Comparison of ENCODE assay signal across 19 cellular contexts in genomic region chr7:142454862-142455261, GRCh38.
DNase-seq lines count a peak whose midpoint lies in the region; ATAC-seq, FAIRE-seq and TF ChIP-seq lines count a peak whose summit lies in the region.
"Had no signal": no experiment of that assay in that cellular context is flagged by ENCODE, and none has a peak within 500 bp of the region (broad histone marks: within the 10 kb centered on the region; RNA-seq: fewer than 3 reads in every experiment).

No MANE protein-coding gene starts in this region.

- H3K36me3 Mint-ChIP-seq in astrocyte (ENCODE audit: low read depth, unreplicated experiment), result no peaks in the 10 kb centered on the region

- FAIRE-seq in astrocyte (lab: Jason Lieb, UNC), result no peak
- FAIRE-seq: frontal cortex had no signal

- no peaks in the 10 kb centered on the region for H3K9me3 Mint-ChIP-seq in astrocyte (ENCODE audit: unreplicated experiment)
- H3K9me3 Mint-ChIP-seq: nephron had no signal

- no peaks in the 10 kb centered on the region for H3K9me3 ChIP-seq in astrocyte (ENCODE audit: insufficient read depth, low read depth, low read length)
- H3K9me3 ChIP-seq: prostate gland, SJSA1 had no signal

- no peak overlapping the region for H3K9ac ChIP-seq in astrocyte (ENCODE audit: low read length)

- ATAC-seq in GM18907 (IDR thresholded peaks at IDR 0.05; ENCODE audit: unreplicated experiment), result no peak
- ATAC-seq: HCT116 had no signal

- no peaks in the 10 kb centered on the region for H3K27me3 ChIP-seq in astrocyte (ENCODE audit: insufficient read depth, low read length)
- H3K27me3 ChIP-seq: SJSA1 had no signal

- peak; percentile 18 for DNase-seq in stimulated activated CD4-positive, alpha-beta T cell treated with anti-CD3 and anti-CD28 coated beads, Interleukin-4, amount 100 ng/mL, for 24 hours
- DNase-seq in stimulated activated CD4-positive, alpha-beta T cell treated with anti-CD3 and anti-CD28 coated beads, Interleukin-12 subunit alpha, Interleukin-12 subunit beta, amount 100 ng/mL, for 4 hours, result no peak
- DNase-seq in RPMI7951 (ENCODE audit: low read depth) (peak; percentile 28), astrocyte (ENCODE audit: low read depth) (no peak), HUDEP-2 (lab: John Stamatoyannopoulos, UW; ENCODE audit: unreplicated experiment in 76 of 76) (no peak), mucosa of gallbladder (ENCODE audit: low spot score) (no peak)
- DNase-seq: erythroblast, mesendoderm, NCI-H1417, NCI-H748 treated with DMSO at 0.1 percent for 48 hours, PC-9, T1000 had no signal

- peak overlapping the region; percentile 7 for H2AFZ ChIP-seq in astrocyte (ENCODE audit: low read depth, low read length)
- H2AFZ ChIP-seq: PC-9 had no signal

- H3K27ac ChIP-seq in astrocyte (ENCODE audit: low read depth, low read length), result no peak overlapping the region
- H3K27ac ChIP-seq: PC-9, prostate gland, SJSA1, skin epidermis had no signal

- H3K4me1 Mint-ChIP-seq in astrocyte (ENCODE audit: low read depth, unreplicated experiment), result peaks cover 18% of the 10 kb centered on the region

- no peak overlapping the region for H3K4me2 ChIP-seq in astrocyte (ENCODE audit: low read length)
- H3K4me2 ChIP-seq: PC-9 had no signal

- H3K4me3 ChIP-seq in astrocyte (ENCODE audit: insufficient read depth, low read depth, low read length), result no peak overlapping the region
- H3K4me3 ChIP-seq: PC-9, prostate gland, SJSA1, skin epidermis had no signal

- H3K4me1 ChIP-seq in astrocyte (ENCODE audit: insufficient read depth, low read length), result peaks cover 6% of the 10 kb centered on the region
- H3K4me1 ChIP-seq: prostate gland had no signal

- no peak overlapping the region for H3K27ac Mint-ChIP-seq in astrocyte (ENCODE audit: unreplicated experiment)
- H3K27ac Mint-ChIP-seq: nephron had no signal

- H4K20me1 ChIP-seq in astrocyte (ENCODE audit: insufficient read depth, low read length), result no peaks in the 10 kb centered on the region

- H3K27me3 Mint-ChIP-seq in astrocyte (ENCODE audit: low read depth, unreplicated experiment), result peaks cover 4% of the 10 kb centered on the region

- no peak overlapping the region for H3K4me3 Mint-ChIP-seq in astrocyte (ENCODE audit: unreplicated experiment)
- H3K4me3 Mint-ChIP-seq: nephron had no signal

- no peak for TF ChIP-seq CTCF in astrocyte (IDR thresholded peaks at IDR 0.05; ENCODE audit: insufficient read depth, low read depth, low read length)

- no peaks in the 10 kb centered on the region for H3K79me2 ChIP-seq in astrocyte (ENCODE audit: insufficient read depth, low read length)

- H3K36me3 ChIP-seq in astrocyte (ENCODE audit: insufficient read depth, low read length), result no peaks in the 10 kb centered on the region
- H3K36me3 ChIP-seq: prostate gland, SJSA1 had no signal

Comparison
In these comparisons a context has a peak if more than half of its experiments do, and no peak if none do; other contexts are left out.
1. DNase-seq: peak in stimulated activated CD4-positive, alpha-beta T cell treated with anti-CD3 and anti-CD28 coated beads, Interleukin-4, amount 100 ng/mL, for 24 hours (single experiment) and RPMI7951 (single experiment); none in stimulated activated CD4-positive, alpha-beta T cell treated with anti-CD3 and anti-CD28 coated beads, Interleukin-12 subunit alpha, Interleukin-12 subunit beta, amount 100 ng/mL, for 4 hours (single experiment), astrocyte (single experiment), HUDEP-2 (0 of 76) and mucosa of gallbladder (single experiment).